ENCODE assay signal across 13 cellular contexts in genomic region chr5:154193176-154193575, GRCh38. TPM values are rescaled to one million over a fixed set of nuclear protein-coding genes. Genes with fewer than 3 reads are reported as not detected.
A peak's percentile ranks its signal among the peaks of the same experiment; 100 is the strongest.
DNase-seq lines count a peak whose midpoint lies in the region; ATAC-seq and TF ChIP-seq lines count a peak whose summit lies in the region.
"Had no signal": no experiment of that assay in that cellular context is flagged by ENCODE, and none has a peak within 500 bp of the region (broad histone marks: within the 10 kb centered on the region; RNA-seq: fewer than 3 reads in every experiment).

No MANE protein-coding gene starts in this region.

- H2AFZ ChIP-seq in osteoblast (ENCODE audit: low read length), result no peak overlapping the region

- no peaks in the 10 kb centered on the region for H3K27me3 Mint-ChIP-seq in activated T-helper 1 cell treated with anti-CD3 and anti-CD28 coated beads, Interleukin-12 subunit alpha, Interleukin-12 subunit beta, Interleukin-2, Interleukin-4 antibody, amounts not matched to agents 30 ng/mL and 10 ng/mL and 1 ng/mL, durations not matched to agents 14 hours and 24 hours and 36 hours (ENCODE audit: insufficient read depth)

- H3K27me3 ChIP-seq in gastroesophageal sphincter, result no peaks in the 10 kb centered on the region
- H3K27me3 ChIP-seq in osteoblast (ENCODE audit: insufficient read depth, low read length), result no peaks in the 10 kb centered on the region
- H3K27me3 ChIP-seq: transverse colon had no signal

- H3K4me2 ChIP-seq in osteoblast (ENCODE audit: insufficient read depth, low read length), result peak overlapping the region; percentile 31

- H3K4me3 ChIP-seq in AG10803 (ENCODE audit: low read length), result peak overlapping the region; percentile 93
- no peak overlapping the region for H3K4me3 ChIP-seq in gastroesophageal sphincter
- H3K4me3 ChIP-seq in osteoblast (ENCODE audit: insufficient read depth, low read length), result no peak overlapping the region
- H3K4me3 ChIP-seq: transverse colon had no signal

- H3K79me2 ChIP-seq in osteoblast (ENCODE audit: insufficient read depth, low read length), result peaks cover 39% of the 10 kb centered on the region

- no peak for TF ChIP-seq CTCF in AG10803 (conservative IDR thresholded peaks at IDR 0.05; ENCODE audit: low read length)
- TF ChIP-seq CTCF in gastroesophageal sphincter (IDR thresholded peaks at IDR 0.05), result no peak
- TF ChIP-seq CTCF in osteoblast (IDR thresholded peaks at IDR 0.05; ENCODE audit: extremely low read depth, low read depth, low read length), result no peak

- peaks cover 31% of the 10 kb centered on the region for H3K36me3 Mint-ChIP-seq in activated T-helper 1 cell treated with anti-CD3 and anti-CD28 coated beads, Interleukin-12 subunit alpha, Interleukin-12 subunit beta, Interleukin-2, Interleukin-4 antibody, amounts not matched to agents 30 ng/mL and 10 ng/mL and 1 ng/mL, durations not matched to agents 14 hours and 24 hours and 36 hours (ENCODE audit: low read depth)

- H3K27ac Mint-ChIP-seq in activated T-helper 1 cell treated with anti-CD3 and anti-CD28 coated beads, Interleukin-12 subunit alpha, Interleukin-12 subunit beta, Interleukin-2, Interleukin-4 antibody, amounts not matched to agents 30 ng/mL and 10 ng/mL and 1 ng/mL, durations not matched to agents 14 hours and 24 hours and 36 hours, result no peak overlapping the region

- intact Hi-C loops in activated T-helper 1 cell treated with anti-CD3 and anti-CD28 coated beads, Interleukin-12 subunit alpha, Interleukin-12 subunit beta, Interleukin-2, Interleukin-4 antibody, amounts not matched to agents 30 ng/mL and 10 ng/mL and 1 ng/mL, durations not matched to agents 14 hours and 24 hours and 36 hours (cut with micrococcal nuclease), result loop anchor here (1.0 to 10.0 kb wide), 3 partner anchors 10 to 752 kb away; partner anchors contain the start of genes LARP1 and MRPL22

- no peak for TF ChIP-seq POLR2A in gastroesophageal sphincter (IDR thresholded peaks at IDR 0.05)

- H3K9me3 Mint-ChIP-seq in activated T-helper 1 cell treated with anti-CD3 and anti-CD28 coated beads, Interleukin-12 subunit alpha, Interleukin-12 subunit beta, Interleukin-2, Interleukin-4 antibody, amounts not matched to agents 30 ng/mL and 10 ng/mL and 1 ng/mL, durations not matched to agents 14 hours and 24 hours and 36 hours, result no peaks in the 10 kb centered on the region

- WGBS in gastroesophageal sphincter (ENCODE audit: low coverage in 1 of 2), 2 donors, result 46 to 65% methylated on average over 2 of the region's 2 CpGs

- no peak for DNase-seq in AG10803 (ENCODE audit: low read depth)
- no peak for DNase-seq in activated T-helper 1 cell treated with anti-CD3 and anti-CD28 coated beads, Interleukin-12 subunit alpha, Interleukin-12 subunit beta, Interleukin-2, Interleukin-4 antibody, amounts not matched to agents 30 ng/mL and 10 ng/mL and 1 ng/mL, durations not matched to agents 14 hours and 24 hours and 36 hours (ENCODE audit: low spot score)
- no peak for DNase-seq in osteoblast (ENCODE audit: insufficient read length, low spot score, missing footprints)
- DNase-seq in CD1c-positive myeloid dendritic cell (ENCODE audit: extremely low spot score), result no peak
- DNase-seq in NCI-H128 (lab: John Stamatoyannopoulos, UW; ENCODE audit: unreplicated experiment), result no peak
- no peak for DNase-seq in NCI-H1436 (lab: John Stamatoyannopoulos, UW)
- DNase-seq: dermis blood vessel endothelial cell, NCI-H345, T-helper 1 cell, transverse colon had no signal

- peak overlapping the region in 3 of 4 donors; percentile 7 to 38 (median 37) for H3K27ac ChIP-seq in gastroesophageal sphincter
- H3K27ac ChIP-seq in osteoblast (ENCODE audit: low read depth, low read length), result no peak overlapping the region
- H3K27ac ChIP-seq: transverse colon had no signal

- TF ChIP-seq EP300 in gastroesophageal sphincter (IDR thresholded peaks at IDR 0.05), result no peak

- H3K9me3 ChIP-seq in gastroesophageal sphincter (no peaks in the 10 kb centered on the region), osteoblast (ENCODE audit: low read depth, low read length) (no peaks in the 10 kb centered on the region)
- H3K9me3 ChIP-seq: transverse colon had no signal

- peaks cover 0 to 71% (median 30%) of the 10 kb centered on the region in 3 donors for H3K4me1 ChIP-seq in gastroesophageal sphincter
- peaks cover 58% of the 10 kb centered on the region for H3K4me1 ChIP-seq in osteoblast (ENCODE audit: insufficient read depth, low read length)

- H3K4me3 Mint-ChIP-seq in activated T-helper 1 cell treated with anti-CD3 and anti-CD28 coated beads, Interleukin-12 subunit alpha, Interleukin-12 subunit beta, Interleukin-2, Interleukin-4 antibody, amounts not matched to agents 30 ng/mL and 10 ng/mL and 1 ng/mL, durations not matched to agents 14 hours and 24 hours and 36 hours, result peak overlapping the region; percentile 95

- peaks cover 78% of the 10 kb centered on the region for H3K4me1 Mint-ChIP-seq in activated T-helper 1 cell treated with anti-CD3 and anti-CD28 coated beads, Interleukin-12 subunit alpha, Interleukin-12 subunit beta, Interleukin-2, Interleukin-4 antibody, amounts not matched to agents 30 ng/mL and 10 ng/mL and 1 ng/mL, durations not matched to agents 14 hours and 24 hours and 36 hours (ENCODE audit: low read depth)

- ATAC-seq in gastroesophageal sphincter (no peak), HG02840 (IDR thresholded peaks at IDR 0.05; ENCODE audit: low FRiP score, unreplicated experiment) (no peak)
- ATAC-seq: Panc1 had no signal

- peaks cover 40% of the 10 kb centered on the region for H4K20me1 ChIP-seq in osteoblast (ENCODE audit: insufficient read depth, low read length)

- H3K36me3 ChIP-seq in gastroesophageal sphincter, result peaks cover 0 to 6% of the 10 kb centered on the region in 2 donors
- H3K36me3 ChIP-seq in osteoblast (ENCODE audit: insufficient read depth, low read length), result peaks cover 5% of the 10 kb centered on the region
- H3K36me3 ChIP-seq: transverse colon had no signal

RNA-seq across cellular contexts. Expression of gene GALNT10, which starts 2.6 kb away (rescaled TPM):
- 51.1 and 55.6 TPM in 2 replicates for total RNA-seq in activated T-helper 1 cell treated with anti-CD3 and anti-CD28 coated beads, Interleukin-12 subunit alpha, Interleukin-12 subunit beta, Interleukin-2, Interleukin-4 antibody, amounts not matched to agents 30 ng/mL and 10 ng/mL and 1 ng/mL, durations not matched to agents 14 hours and 24 hours and 36 hours
- total RNA-seq in gastroesophageal sphincter (10 to 100 TPM; 19.1 to 49.1 (median 34.0) TPM), osteoblast (62.2 and 84.0 TPM in 2 replicates)
